In the genomic region with DNA sequence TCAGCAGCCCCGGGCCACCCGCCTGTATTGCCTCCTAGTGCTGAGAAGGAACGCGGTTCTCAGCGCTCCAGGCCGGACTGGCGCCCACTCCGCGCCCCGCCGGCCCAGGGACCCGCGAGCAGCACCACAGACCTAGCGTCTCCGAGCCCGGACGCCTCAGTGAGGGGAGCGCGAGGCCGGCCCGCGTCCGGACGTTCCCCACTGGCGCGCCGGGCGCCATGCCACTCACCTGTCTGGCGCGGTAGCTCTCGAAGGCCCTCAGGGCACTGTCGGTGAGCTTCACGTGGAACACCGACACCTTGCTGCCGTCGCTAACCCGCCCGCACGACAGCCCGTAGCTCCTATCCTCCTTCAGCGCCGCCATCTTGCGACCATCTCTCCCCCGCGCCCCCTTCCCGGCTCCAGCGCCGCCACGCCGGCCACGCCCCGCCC, we compare ENCODE assay signal across 8 cellular contexts. TPM values are rescaled to one million over a fixed set of nuclear protein-coding genes. Genes with fewer than 3 reads are reported as not detected.
DNase-seq lines count a peak whose midpoint lies in the region; ATAC-seq and TF ChIP-seq lines count a peak whose summit lies in the region.

A gene (minus strand): TSS at position 379 of the 432 bp plus-strand sequence. CDS start 15 bp downstream, at position 364.

- H3K36me3 Mint-ChIP-seq in CD14-positive monocyte, result peaks cover 5% of the 10 kb centered on the region in 2 donors
- H3K36me3 Mint-ChIP-seq in GM23338 (ENCODE audit: low read depth), result no peaks in the 10 kb centered on the region
- H3K36me3 Mint-ChIP-seq in T-helper 1 cell treated with Interleukin-12 subunit alpha and Interleukin-12 subunit beta and Interleukin-4 antibody, amounts not matched to agents 30 μg/mL and 1 μg/mL, for 36 hours (ENCODE audit: low read depth), result no peaks in the 10 kb centered on the region

- DNase-seq in CD14-positive monocyte (ENCODE audit: low spot score), result no peak
- DNase-seq in GM23338 (ENCODE audit: low spot score), result no peak
- DNase-seq in glomerular endothelial cell (ENCODE audit: extremely low read depth, low read depth, low spot score), result no peak
- no peak for DNase-seq in activated effector memory CD4-positive, alpha-beta T cell treated with Interleukin-2 at 50 U/mL for 16 hours
- DNase-seq in cerebellar cortex (ENCODE audit: low spot score), result no peak
- DNase-seq in GDM1 (lab: John Stamatoyannopoulos, UW), result no peak

- H3K36me3 ChIP-seq in GM23338 (ENCODE audit: insufficient read depth), result no peaks in the 10 kb centered on the region
- no peaks in the 10 kb centered on the region for H3K36me3 ChIP-seq in rectal smooth muscle tissue (ENCODE audit: control insufficient read depth, insufficient read depth, low read length)

- H4K20me1 ChIP-seq in GM23338 (replicated peaks; ENCODE audit: insufficient read depth), result peaks cover 33% of the 10 kb centered on the region

- H3K27ac Mint-ChIP-seq in CD14-positive monocyte (peak within 1 kb of the TSS; percentile 92 to 100 (median 97)), GM23338 (peak within 1 kb of the TSS; percentile 96)
- H3K27ac Mint-ChIP-seq in T-helper 1 cell treated with Interleukin-12 subunit alpha and Interleukin-12 subunit beta and Interleukin-4 antibody, amounts not matched to agents 30 μg/mL and 1 μg/mL, for 36 hours, result peak within 1 kb of the TSS; percentile 91

- peaks cover 0 to 3% (median 0%) of the 10 kb centered on the region in 7 donors for H3K9me3 Mint-ChIP-seq in CD14-positive monocyte
- no peaks in the 10 kb centered on the region for H3K9me3 Mint-ChIP-seq in GM23338
- no peaks in the 10 kb centered on the region for H3K9me3 Mint-ChIP-seq in T-helper 1 cell treated with Interleukin-12 subunit alpha and Interleukin-12 subunit beta and Interleukin-4 antibody, amounts not matched to agents 30 μg/mL and 1 μg/mL, for 36 hours

- H3K9ac ChIP-seq in rectal smooth muscle tissue (ENCODE audit: low read length), result peak within 1 kb of the TSS; percentile 100

- H3F3A ChIP-seq in GM23338 (replicated peaks; ENCODE audit: low read depth), result peaks cover 12% of the 10 kb centered on the region

- peak within 1 kb of the TSS; percentile 87 for H3K4me3 ChIP-seq in GM23338
- H3K4me3 ChIP-seq in rectal smooth muscle tissue (ENCODE audit: low read length), result peak within 1 kb of the TSS; percentile 99

- 0 out of 2 replicates have a peak within 1 kb of the TSS, but pooled peaks have one; percentile 49 for H2AFZ ChIP-seq in GM23338

- H3K27me3 ChIP-seq in GM23338 (ENCODE audit: insufficient read depth) (no peaks in the 10 kb centered on the region), rectal smooth muscle tissue (ENCODE audit: control insufficient read depth, insufficient read depth, low read length) (no peaks in the 10 kb centered on the region)

- H3K4me1 ChIP-seq in GM23338 (ENCODE audit: insufficient read depth) (peaks cover 4% of the 10 kb centered on the region; the same call in 1 of the 2 replicates), rectal smooth muscle tissue (ENCODE audit: control insufficient read depth, insufficient read depth, low read length) (peaks cover 3% of the 10 kb centered on the region)

- peak; percentile 13 for ATAC-seq in GM23338

- H3K27me3 Mint-ChIP-seq in CD14-positive monocyte (ENCODE audit: low read depth in 3 of 3), result peaks cover 0 to 2% (median 0%) of the 10 kb centered on the region in 3 donors
- peaks cover 14% of the 10 kb centered on the region for H3K27me3 Mint-ChIP-seq in GM23338 (ENCODE audit: insufficient read depth, low read depth, poor library complexity)
- H3K27me3 Mint-ChIP-seq in T-helper 1 cell treated with Interleukin-12 subunit alpha and Interleukin-12 subunit beta and Interleukin-4 antibody, amounts not matched to agents 30 μg/mL and 1 μg/mL, for 36 hours (ENCODE audit: low read depth), result no peaks in the 10 kb centered on the region

- no peaks in the 10 kb centered on the region for H3K9me2 ChIP-seq in GM23338 (ENCODE audit: insufficient read depth)

- H3K27ac ChIP-seq in GM23338 (ENCODE audit: low read depth) (no peak within 1 kb of the TSS), rectal smooth muscle tissue (ENCODE audit: low read depth, low read length) (peak within 1 kb of the TSS; percentile 98)

- peak within 1 kb of the TSS; percentile 99 for H3K4me2 ChIP-seq in GM23338

- intact Hi-C loops in CD14-positive monocyte (cut with micrococcal nuclease), result loop anchor here (1.0 to 5.0 kb wide), 9 partner anchors 19 to 396 kb away; a partner anchor contains a TSS

- H3K79me2 ChIP-seq in GM23338 (replicated peaks; ENCODE audit: insufficient read depth), result peaks cover 43% of the 10 kb centered on the region

- H3K4me1 Mint-ChIP-seq in CD14-positive monocyte, result peaks cover 46% of the 10 kb centered on the region
- peaks cover 6% of the 10 kb centered on the region for H3K4me1 Mint-ChIP-seq in GM23338
- peaks cover 14% of the 10 kb centered on the region for H3K4me1 Mint-ChIP-seq in T-helper 1 cell treated with Interleukin-12 subunit alpha and Interleukin-12 subunit beta and Interleukin-4 antibody, amounts not matched to agents 30 μg/mL and 1 μg/mL, for 36 hours (ENCODE audit: low read depth)

- H3K4me3 Mint-ChIP-seq in CD14-positive monocyte, result peak within 1 kb of the TSS; percentile 95 to 100
- peak within 1 kb of the TSS; percentile 90 for H3K4me3 Mint-ChIP-seq in GM23338
- peak within 1 kb of the TSS; percentile 96 for H3K4me3 Mint-ChIP-seq in T-helper 1 cell treated with Interleukin-12 subunit alpha and Interleukin-12 subunit beta and Interleukin-4 antibody, amounts not matched to agents 30 μg/mL and 1 μg/mL, for 36 hours

- TF ChIP-seq CTCF in CD14-positive monocyte (IDR thresholded peaks at IDR 0.05) (no peak), GM23338 (conservative IDR thresholded peaks at IDR 0.05; ENCODE audit: low read depth in 2 of 2) (no peak)

TF ChIP-seq in GM23338, 12 proteins besides CTCF, POLR2A, EP300 and RAD21:
- peak; percentile 94 for TF ChIP-seq POLR2AphosphoS5 (IDR thresholded peaks at IDR 0.05; ENCODE audit: low read depth)
- TF ChIP-seq, protein P1, sequence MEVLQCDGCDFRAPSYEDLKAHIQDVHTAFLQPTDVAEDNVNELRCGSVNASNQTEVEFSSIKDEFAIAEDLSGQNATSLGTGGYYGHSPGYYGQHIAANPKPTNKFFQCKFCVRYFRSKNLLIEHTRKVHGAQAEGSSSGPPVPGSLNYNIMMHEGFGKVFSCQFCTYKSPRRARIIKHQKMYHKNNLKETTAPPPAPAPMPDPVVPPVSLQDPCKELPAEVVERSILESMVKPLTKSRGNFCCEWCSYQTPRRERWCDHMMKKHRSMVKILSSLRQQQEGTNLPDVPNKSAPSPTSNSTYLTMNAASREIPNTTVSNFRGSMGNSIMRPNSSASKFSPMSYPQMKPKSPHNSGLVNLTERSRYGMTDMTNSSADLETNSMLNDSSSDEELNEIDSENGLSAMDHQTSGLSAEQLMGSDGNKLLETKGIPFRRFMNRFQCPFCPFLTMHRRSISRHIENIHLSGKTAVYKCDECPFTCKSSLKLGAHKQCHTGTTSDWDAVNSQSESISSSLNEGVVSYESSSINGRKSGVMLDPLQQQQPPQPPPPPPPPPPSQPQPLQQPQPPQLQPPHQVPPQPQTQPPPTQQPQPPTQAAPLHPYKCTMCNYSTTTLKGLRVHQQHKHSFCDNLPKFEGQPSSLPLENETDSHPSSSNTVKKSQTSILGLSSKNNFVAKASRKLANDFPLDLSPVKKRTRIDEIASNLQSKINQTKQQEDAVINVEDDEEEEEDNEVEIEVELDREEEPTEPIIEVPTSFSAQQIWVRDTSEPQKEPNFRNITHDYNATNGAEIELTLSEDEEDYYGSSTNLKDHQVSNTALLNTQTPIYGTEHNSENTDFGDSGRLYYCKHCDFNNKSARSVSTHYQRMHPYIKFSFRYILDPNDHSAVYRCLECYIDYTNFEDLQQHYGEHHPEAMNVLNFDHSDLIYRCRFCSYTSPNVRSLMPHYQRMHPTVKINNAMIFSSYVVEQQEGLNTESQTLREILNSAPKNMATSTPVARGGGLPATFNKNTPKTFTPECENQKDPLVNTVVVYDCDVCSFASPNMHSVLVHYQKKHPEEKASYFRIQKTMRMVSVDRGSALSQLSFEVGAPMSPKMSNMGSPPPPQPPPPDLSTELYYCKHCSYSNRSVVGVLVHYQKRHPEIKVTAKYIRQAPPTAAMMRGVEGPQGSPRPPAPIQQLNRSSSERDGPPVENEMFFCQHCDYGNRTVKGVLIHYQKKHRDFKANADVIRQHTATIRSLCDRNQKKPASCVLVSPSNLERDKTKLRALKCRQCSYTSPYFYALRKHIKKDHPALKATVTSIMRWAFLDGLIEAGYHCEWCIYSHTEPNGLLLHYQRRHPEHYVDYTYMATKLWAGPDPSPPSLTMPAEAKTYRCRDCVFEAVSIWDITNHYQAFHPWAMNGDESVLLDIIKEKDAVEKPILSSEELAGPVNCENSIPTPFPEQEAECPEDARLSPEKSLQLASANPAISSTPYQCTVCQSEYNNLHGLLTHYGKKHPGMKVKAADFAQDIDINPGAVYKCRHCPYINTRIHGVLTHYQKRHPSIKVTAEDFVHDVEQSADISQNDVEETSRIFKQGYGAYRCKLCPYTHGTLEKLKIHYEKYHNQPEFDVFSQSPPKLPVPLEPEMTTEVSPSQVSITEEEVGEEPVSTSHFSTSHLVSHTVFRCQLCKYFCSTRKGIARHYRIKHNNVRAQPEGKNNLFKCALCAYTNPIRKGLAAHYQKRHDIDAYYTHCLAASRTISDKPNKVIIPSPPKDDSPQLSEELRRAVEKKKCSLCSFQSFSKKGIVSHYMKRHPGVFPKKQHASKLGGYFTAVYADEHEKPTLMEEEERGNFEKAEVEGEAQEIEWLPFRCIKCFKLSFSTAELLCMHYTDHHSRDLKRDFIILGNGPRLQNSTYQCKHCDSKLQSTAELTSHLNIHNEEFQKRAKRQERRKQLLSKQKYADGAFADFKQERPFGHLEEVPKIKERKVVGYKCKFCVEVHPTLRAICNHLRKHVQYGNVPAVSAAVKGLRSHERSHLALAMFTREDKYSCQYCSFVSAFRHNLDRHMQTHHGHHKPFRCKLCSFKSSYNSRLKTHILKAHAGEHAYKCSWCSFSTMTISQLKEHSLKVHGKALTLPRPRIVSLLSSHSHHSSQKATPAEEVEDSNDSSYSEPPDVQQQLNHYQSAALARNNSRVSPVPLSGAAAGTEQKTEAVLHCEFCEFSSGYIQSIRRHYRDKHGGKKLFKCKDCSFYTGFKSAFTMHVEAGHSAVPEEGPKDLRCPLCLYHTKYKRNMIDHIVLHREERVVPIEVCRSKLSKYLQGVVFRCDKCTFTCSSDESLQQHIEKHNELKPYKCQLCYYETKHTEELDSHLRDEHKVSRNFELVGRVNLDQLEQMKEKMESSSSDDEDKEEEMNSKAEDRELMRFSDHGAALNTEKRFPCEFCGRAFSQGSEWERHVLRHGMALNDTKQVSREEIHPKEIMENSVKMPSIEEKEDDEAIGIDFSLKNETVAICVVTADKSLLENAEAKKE (CRISPR knock-in tag; IDR thresholded peaks at IDR 0.05), result no peak

RNA-seq across cellular contexts. Expression of the gene that starts here (rescaled TPM):
- polyA plus RNA-seq in CD14-positive monocyte (10 to 100 TPM; 12.2 to 12.6 TPM), GM23338 (2016; fragmentation: Nextera tagmentation; extraction: Ambion mirVana) (9.1 and 11.3 TPM in 2 replicates)
- 16.2 and 20.1 TPM in 2 replicates for total RNA-seq in GM23338 (2014; rRNA removed; shearing (Covaris generic))
- 13.6 and 18.3 TPM in 2 replicates for total RNA-seq in glomerular endothelial cell
